ENCODE assay signal across 19 cellular contexts in genomic region chr6:150332939-150333591, GRCh38.
"Had no signal": no experiment of that assay in that cellular context is flagged by ENCODE, and none has a peak within 500 bp of the region (broad histone marks: within the 10 kb centered on the region; RNA-seq: fewer than 3 reads in every experiment).

No MANE protein-coding gene starts in this region.

- ATAC-seq: effector memory CD8-positive, alpha-beta T cell; left colon; left ventricle myocardium superior; pancreas; right cardiac atrium; stimulated activated naive B cell treated with anti-CD40 and anti-IgM and Interleukin-4, amounts not matched to agents 10 μg/mL and 1 μg/mL and 100 μg/mL, for 72 hours; stimulated activated naive CD8-positive, alpha-beta T cell treated with anti-CD3 and anti-CD28 coated beads, Interleukin-15, amount 100 ng/mL, for 72 hours had no signal

- DNase-seq: effector memory CD8-positive, alpha-beta T cell; foreskin melanocyte; head of caudate nucleus; hippocampal formation; left colon; left ventricle myocardium superior; mesenchymal stem cell; midbrain; occipital lobe; pancreas; right cardiac atrium; stimulated activated CD4-positive, alpha-beta T cell treated with anti-CD3 and anti-CD28 coated beads, Interleukin-1b, Interleukin-23, amount 100 ng/mL, for 48 hours; stimulated activated CD4-positive, alpha-beta T cell treated with anti-CD3 and anti-CD28 coated beads, Interleukin-4, amount 100 ng/mL, for 24 hours; stimulated activated naive B cell treated with anti-CD40 and anti-IgM and Interleukin-4, amounts not matched to agents 10 μg/mL and 1 μg/mL and 100 μg/mL, for 72 hours; stimulated activated naive CD8-positive, alpha-beta T cell treated with anti-CD3 and anti-CD28 coated beads, Interleukin-15, amount 100 ng/mL, for 72 hours; substantia nigra; transverse colon had no signal

- H3K4me3 ChIP-seq: lung, pancreas, thoracic aorta, transverse colon had no signal
